19 cellular contexts compared by ENCODE assay signal in genomic region chr10:69096045-69096444, GRCh38. TPM values are rescaled to one million over a fixed set of nuclear protein-coding genes. Genes with fewer than 3 reads are reported as not detected.
A peak's percentile ranks its signal among the peaks of the same experiment; 100 is the strongest.
DNase-seq lines count a peak whose midpoint lies in the region; ATAC-seq and TF ChIP-seq lines count a peak whose summit lies in the region.
"Had no signal": no experiment of that assay in that cellular context is flagged by ENCODE, and none has a peak within 500 bp of the region (broad histone marks: within the 10 kb centered on the region; RNA-seq: fewer than 3 reads in every experiment).

No MANE protein-coding gene starts in this region.

- H4K20me1 ChIP-seq in mammary epithelial cell (ENCODE audit: insufficient read depth, low read length) (no peaks in the 10 kb centered on the region), MM.1S (ENCODE audit: insufficient read depth, low read length) (peaks cover 21% of the 10 kb centered on the region; the same call in 1 of the 2 replicates)

- H3K4me3 Mint-ChIP-seq in activated CD8-positive, alpha-beta T cell treated with anti-CD3 and anti-CD28 coated beads, Interleukin-2, amount 10 ng/mL, durations not matched to agents 7 days and 5 days, result no peak overlapping the region

- H3K4me1 ChIP-seq in mammary epithelial cell (ENCODE audit: insufficient read depth, low read length) (no peaks in the 10 kb centered on the region), MM.1S (ENCODE audit: low read length) (peaks cover 17% of the 10 kb centered on the region)

- H3K27me3 Mint-ChIP-seq in activated CD8-positive, alpha-beta T cell treated with anti-CD3 and anti-CD28 coated beads, Interleukin-2, amount 10 ng/mL, durations not matched to agents 7 days and 5 days (ENCODE audit: low read depth), result no peaks in the 10 kb centered on the region
- H3K27me3 Mint-ChIP-seq: T-helper 17 cell had no signal

- H3K36me3 Mint-ChIP-seq in activated CD8-positive, alpha-beta T cell treated with anti-CD3 and anti-CD28 coated beads, Interleukin-2, amount 10 ng/mL, durations not matched to agents 7 days and 5 days (ENCODE audit: low read depth), result peaks cover 46% of the 10 kb centered on the region

- H3K27ac Mint-ChIP-seq in activated CD8-positive, alpha-beta T cell treated with anti-CD3 and anti-CD28 coated beads, Interleukin-2, amount 10 ng/mL, durations not matched to agents 7 days and 5 days, result no peak overlapping the region
- H3K27ac Mint-ChIP-seq: T-helper 17 cell had no signal

- DNase-seq in CD1c-positive myeloid dendritic cell (ENCODE audit: extremely low spot score) (peak; percentile 83), D341Med (ENCODE audit: low spot score) (no peak), mammary epithelial cell (no peak), MM.1S (no peak)
- DNase-seq in activated CD8-positive, alpha-beta T cell treated with anti-CD3 and anti-CD28 coated beads, Interleukin-2, amount 10 ng/mL, durations not matched to agents 7 days and 5 days, result peak; percentile 40
- DNase-seq: activated CD4-positive, alpha-beta T cell treated with anti-CD3 and anti-CD28 coated beads, Interleukin-2, amount 50 U/mL, for 1 hour; activated effector memory CD4-positive, alpha-beta T cell treated with anti-CD3 and anti-CD28 coated beads, Interleukin-2, amount 50 U/mL, for 16 hours; body of pancreas; dorsolateral prefrontal cortex; esophagus squamous epithelium; left cardiac atrium; NCI-H2029 treated with DMSO at 0.1 percent for 48 hours; NCI-H82; posterior cingulate gyrus; T-helper 17 cell had no signal

- ATAC-seq in GM18858 (IDR thresholded peaks at IDR 0.05; ENCODE audit: unreplicated experiment) (peak; percentile 68), HG03354 (IDR thresholded peaks at IDR 0.05; ENCODE audit: poor library complexity, severe bottlenecking, unreplicated experiment) (peak; percentile 55), HG03097 (IDR thresholded peaks at IDR 0.05; ENCODE audit: low FRiP score, unreplicated experiment) (no peak)
- no peak for ATAC-seq in activated CD8-positive, alpha-beta T cell treated with anti-CD3 and anti-CD28 coated beads, Interleukin-2, amount 10 ng/mL, durations not matched to agents 7 days and 5 days
- ATAC-seq: body of pancreas, left cardiac atrium, Right ventricle myocardium inferior, T-helper 17 cell had no signal

- no peak overlapping the region for H3K4me2 ChIP-seq in mammary epithelial cell (ENCODE audit: insufficient read depth, low read depth, low read length)
- no peak overlapping the region for H3K4me2 ChIP-seq in MM.1S (ENCODE audit: low read depth, low read length)

- H2AFZ ChIP-seq in mammary epithelial cell (ENCODE audit: low read depth, low read length) (no peak overlapping the region), MM.1S (ENCODE audit: low read length) (no peak overlapping the region)

- H3F3A ChIP-seq in MM.1S (ENCODE audit: insufficient read depth, low read length), result peaks cover 20% of the 10 kb centered on the region

- H3K9ac ChIP-seq in mammary epithelial cell (ENCODE audit: insufficient read depth, low read length) (no peak overlapping the region), MM.1S (ENCODE audit: low read length) (no peak overlapping the region)

- BruUV-seq in mammary epithelial cell (replicated peaks; lab: Mats Ljungman, UMichigan), result no TSS peak

- peaks cover 58% of the 10 kb centered on the region for H3K4me1 Mint-ChIP-seq in activated CD8-positive, alpha-beta T cell treated with anti-CD3 and anti-CD28 coated beads, Interleukin-2, amount 10 ng/mL, durations not matched to agents 7 days and 5 days (ENCODE audit: low read depth)

- in situ Hi-C loops in mammary epithelial cell (cut with MboI; ENCODE audit: low sequenced_read_pairs in 2 of 2), result no loop called here

- H3K4me3 ChIP-seq in mammary epithelial cell (replicated peaks in 1 of 3; ENCODE audit: insufficient read depth in 1 of 3, low read depth in 2 of 3, low read length in 3 of 3), result no peak overlapping the region
- no peak overlapping the region for H3K4me3 ChIP-seq in MM.1S (ENCODE audit: low read length)
- H3K4me3 ChIP-seq: body of pancreas, dorsolateral prefrontal cortex, esophagus squamous epithelium had no signal

- H3K9me3 ChIP-seq in mammary epithelial cell (replicated peaks; ENCODE audit: insufficient read depth, low read length), result no peaks in the 10 kb centered on the region
- no peaks in the 10 kb centered on the region for H3K9me3 ChIP-seq in MM.1S (replicated peaks; ENCODE audit: insufficient read depth, low read length)
- H3K9me3 ChIP-seq: body of pancreas, esophagus squamous epithelium had no signal

- TF ChIP-seq CTCF in mammary epithelial cell (conservative IDR thresholded peaks at IDR 0.05 in 1 of 2, IDR thresholded peaks at IDR 0.05 in 1 of 2; ENCODE audit: extremely low read depth in 1 of 2, insufficient read depth in 1 of 2, low read depth in 1 of 2, low read length in 2 of 2) (no peak), MM.1S (IDR thresholded peaks at IDR 0.05; ENCODE audit: low read length) (no peak)

- H3K9me2 ChIP-seq in MM.1S (replicated peaks; ENCODE audit: insufficient read depth, low read length), result no peaks in the 10 kb centered on the region

- H3K9me3 Mint-ChIP-seq in activated CD8-positive, alpha-beta T cell treated with anti-CD3 and anti-CD28 coated beads, Interleukin-2, amount 10 ng/mL, durations not matched to agents 7 days and 5 days (ENCODE audit: insufficient read depth), result no peaks in the 10 kb centered on the region

- intact Hi-C loops in mammary epithelial cell (cut with micrococcal nuclease), result loop anchor here (10.0 kb wide), 1 partner anchor 409 kb away; no protein-coding TSS in a partner anchor

- POLR2A ChIA-PET in activated CD8-positive, alpha-beta T cell treated with anti-CD3 and anti-CD28 coated beads, Interleukin-2, amount 10 ng/mL, durations not matched to agents 7 days and 5 days (lab: Charles Lee), result interaction anchor here (0.6 to 0.9 kb wide), 2 partner anchors 9 to 51 kb away, joined by 4 read pairs; no protein-coding TSS in a partner anchor

- dilution Hi-C loops in mammary epithelial cell (cut with HindIII; ENCODE audit: low sequenced_read_pairs), result no loop called here

- WGBS in mammary epithelial cell (ENCODE audit: low coverage, missing lambda C conversion rate), result 87% methylated on average over 2 of the region's 2 CpGs

- no peaks in the 10 kb centered on the region for H3K79me2 ChIP-seq in mammary epithelial cell (ENCODE audit: insufficient read depth, low read length)
- H3K79me2 ChIP-seq in MM.1S (ENCODE audit: low read length), result peaks cover 94% of the 10 kb centered on the region

- H3K36me3 ChIP-seq in mammary epithelial cell (ENCODE audit: insufficient read depth, low read length) (no peaks in the 10 kb centered on the region), MM.1S (replicated peaks; ENCODE audit: insufficient read depth, low read length) (peaks cover 2% of the 10 kb centered on the region; the same call in 1 of the 2 replicates)

- CTCF ChIA-PET in activated CD8-positive, alpha-beta T cell treated with anti-CD3 and anti-CD28 coated beads, Interleukin-2, amount 10 ng/mL, durations not matched to agents 7 days and 5 days (lab: Charles Lee), result interaction anchor here (1.5 to 6.0 kb wide), 4 partner anchors 71 to 140 kb away, joined by 3 to 199 read pairs (median 19); partner anchors contain the start of gene DDX21
- CTCF ChIA-PET in mammary epithelial cell (lab: Charles Lee; ENCODE audit: low non-redundant PET), result no interaction called here

- no peak overlapping the region for H3K27ac ChIP-seq in mammary epithelial cell (ENCODE audit: insufficient read depth, low read depth, low read length)
- no peak overlapping the region for H3K27ac ChIP-seq in MM.1S (ENCODE audit: low read length)
- H3K27ac ChIP-seq: body of pancreas, dorsolateral prefrontal cortex, esophagus squamous epithelium had no signal

- H3K27me3 ChIP-seq in mammary epithelial cell (ENCODE audit: insufficient read depth, low read length), result no peaks in the 10 kb centered on the region
- no peaks in the 10 kb centered on the region for H3K27me3 ChIP-seq in MM.1S (replicated peaks; ENCODE audit: insufficient read depth, low read length)
- H3K27me3 ChIP-seq: body of pancreas, dorsolateral prefrontal cortex, esophagus squamous epithelium had no signal

RNA-seq across cellular contexts. Expression of gene SRGN, which starts 8.1 kb away (rescaled TPM):
- total RNA-seq in activated CD8-positive, alpha-beta T cell treated with anti-CD3 and anti-CD28 coated beads, Interleukin-2, amount 10 ng/mL, durations not matched to agents 7 days and 5 days, result 100 to 1,000 TPM; 166 to 168 TPM
- 1 to 10 TPM in 1 of 2 donors, under 1 TPM in 1; 0.92 to 1.0 TPM for total RNA-seq in mammary epithelial cell
- 2.0 TPM for polyA plus RNA-seq in mammary epithelial cell
- polyA minus RNA-seq in mammary epithelial cell, result not detected

RNA-seq across cellular contexts. Expression of gene VPS26A, which starts 27.9 kb away (rescaled TPM):
- 10 to 100 TPM; 53.6 to 61.9 TPM for total RNA-seq in activated CD8-positive, alpha-beta T cell treated with anti-CD3 and anti-CD28 coated beads, Interleukin-2, amount 10 ng/mL, durations not matched to agents 7 days and 5 days
- total RNA-seq in mammary epithelial cell, result 10 to 100 TPM; 30.3 to 75.8 TPM
- polyA plus RNA-seq in mammary epithelial cell, result 17.5 TPM
- polyA minus RNA-seq in mammary epithelial cell, result 33.5 TPM

Comparison
In these comparisons a context has a peak if more than half of its experiments do, and no peak if none do; other contexts are left out.
1. DNase-seq: peak in CD1c-positive myeloid dendritic cell (single experiment) and activated CD8-positive, alpha-beta T cell treated with anti-CD3 and anti-CD28 coated beads, Interleukin-2, amount 10 ng/mL, durations not matched to agents 7 days and 5 days (single experiment); none in D341Med (single experiment), mammary epithelial cell (single experiment) and MM.1S (single experiment).
2. ATAC-seq: peak in GM18858 (single experiment) and HG03354 (single experiment); none in activated CD8-positive, alpha-beta T cell treated with anti-CD3 and anti-CD28 coated beads, Interleukin-2, amount 10 ng/mL, durations not matched to agents 7 days and 5 days (single experiment) and HG03097 (single experiment).
3. RNA of gene SRGN, which starts 8.1 kb away (total RNA-seq): 166 to 168 TPM in activated CD8-positive, alpha-beta T cell treated with anti-CD3 and anti-CD28 coated beads, Interleukin-2, amount 10 ng/mL, durations not matched to agents 7 days and 5 days; 0.92 to 1.0 TPM in mammary epithelial cell; every median in the first group is over 10 times any median in the second.